ENCODE assay signal across 8 cellular contexts in the genomic region with DNA sequence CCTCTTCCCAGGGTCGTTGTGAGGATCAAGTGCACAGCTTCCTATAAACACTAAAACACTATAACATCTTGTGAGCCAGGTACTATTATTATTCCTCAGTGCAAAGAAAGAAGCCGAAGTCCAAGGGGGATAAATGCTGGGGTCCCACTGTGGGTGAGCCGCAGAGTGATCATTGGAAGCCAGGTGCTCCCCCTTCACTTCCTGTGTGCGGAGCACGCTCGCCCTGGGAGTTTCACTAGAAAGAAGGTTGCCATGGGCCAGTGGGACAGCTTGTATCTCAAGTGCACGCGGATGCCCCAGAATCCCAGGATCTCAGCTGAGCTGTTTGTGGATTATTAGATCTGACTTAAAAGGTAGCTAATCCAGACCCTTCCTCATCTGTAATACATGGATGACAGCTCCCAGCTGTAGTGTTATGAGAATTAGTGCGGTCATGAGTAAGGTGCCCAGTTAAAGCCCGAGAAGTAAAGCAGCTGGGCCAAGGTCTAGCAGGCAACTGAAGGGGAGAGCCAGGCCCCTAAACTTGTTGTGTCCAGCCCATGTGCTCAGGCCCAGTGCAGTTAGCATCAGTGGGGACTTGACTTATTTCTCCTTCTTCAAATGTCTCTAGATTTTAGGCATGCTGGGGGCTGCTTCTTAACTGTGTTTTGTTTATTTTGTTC. TPM values are rescaled to one million over a fixed set of nuclear protein-coding genes. Genes with fewer than 3 reads are reported as not detected.
DNase-seq lines count a peak whose midpoint lies in the region; ATAC-seq, FAIRE-seq and TF ChIP-seq lines count a peak whose summit lies in the region.

No MANE protein-coding gene starts in this region.

- peak overlapping the region; percentile 64 for H3K4me3 ChIP-seq in ectodermal cell (ENCODE audit: insufficient read depth, low read depth, low read length)
- H3K4me3 ChIP-seq in muscle layer of duodenum (ENCODE audit: low read depth in 1 of 2, low read length in 2 of 2) = peak overlapping the region; percentile 72 to 96
- peak overlapping the region in 2 of 3 donors; percentile 64 to 65 for H3K4me3 ChIP-seq in thyroid gland (replicated peaks in 1 of 3)

- no peaks in the 10 kb centered on the region for H3K9me3 ChIP-seq in ectodermal cell (ENCODE audit: control insufficient read depth, low read length)
- no peaks in the 10 kb centered on the region for H3K9me3 ChIP-seq in muscle layer of duodenum (ENCODE audit: control insufficient read depth in 1 of 2, low read length in 2 of 2)
- no peaks in the 10 kb centered on the region for H3K9me3 ChIP-seq in thyroid gland

- DNase-seq in GM12891 (ENCODE audit: insufficient read length, low spot score) (no peak), HK-2 (ENCODE audit: unreplicated experiment) (peak; percentile 35), WTC11 (ENCODE audit: low spot score) (peak; percentile 32), thyroid gland (peak; percentile 12 to 14)

- no peaks in the 10 kb centered on the region for H3K27me3 Mint-ChIP-seq in WTC11 (ENCODE audit: low read depth)

- peaks cover 4% of the 10 kb centered on the region for H3K4me1 ChIP-seq in ectodermal cell (ENCODE audit: control insufficient read depth, insufficient read depth, low read length)
- peaks cover 6 to 14% of the 10 kb centered on the region in 2 donors for H3K4me1 ChIP-seq in muscle layer of duodenum (ENCODE audit: control insufficient read depth in 1 of 2, insufficient read depth in 2 of 2, low read length in 2 of 2)
- H3K4me1 ChIP-seq in thyroid gland = peaks cover 9 to 13% of the 10 kb centered on the region in 2 donors

- H3K36me3 ChIP-seq in ectodermal cell (ENCODE audit: control insufficient read depth, insufficient read depth, low read length) = no peaks in the 10 kb centered on the region
- peaks cover 0 to 5% of the 10 kb centered on the region in 2 donors for H3K36me3 ChIP-seq in muscle layer of duodenum (ENCODE audit: control insufficient read depth in 1 of 2, insufficient read depth in 2 of 2, low read length in 2 of 2)
- peaks cover 3 to 5% of the 10 kb centered on the region in 2 donors for H3K36me3 ChIP-seq in thyroid gland

- H3K4me1 Mint-ChIP-seq in WTC11 = peaks cover 10% of the 10 kb centered on the region

- peaks cover 5% of the 10 kb centered on the region for H3K9me3 Mint-ChIP-seq in WTC11

- peak overlapping the region; percentile 89 for H3K4me3 Mint-ChIP-seq in WTC11

- FAIRE-seq in GM12891 (lab: Jason Lieb, UNC) = no peak

- H3K27ac ChIP-seq in ectodermal cell (ENCODE audit: insufficient read depth, low read depth, low read length, poor library complexity, severe bottlenecking) (no peak overlapping the region), muscle layer of duodenum (ENCODE audit: low read length) (peak overlapping the region; percentile 96), thyroid gland (peak overlapping the region in 1 of 3 donors; percentile 97)

- CTCF ChIA-PET in WTC11 (lab: Charles Lee) = interaction anchor here (1.4 kb wide), 1 partner anchor 24 kb away, joined by 7 read pairs; the partner anchor contains the start of gene TOMM22

- intact Hi-C loops in thyroid gland (cut with DNase I) = no loop called here

- POLR2A ChIA-PET in WTC11 (lab: Charles Lee) = no interaction called here

- ATAC-seq in WTC11 (peak; percentile 15), GM18520 (IDR thresholded peaks at IDR 0.05; ENCODE audit: unreplicated experiment) (no peak), HG02981 (IDR thresholded peaks at IDR 0.05; ENCODE audit: unreplicated experiment) (no peak)

- 29 to 31% methylated on average over 10 of the region's 10 CpGs for WGBS in ectodermal cell, 2 experiments
- WGBS in thyroid gland, 2 donors = 12 to 21% methylated on average over 10 of the region's 10 CpGs

- TF ChIP-seq CTCF in WTC11 (IDR thresholded peaks at IDR 0.05) = no peak
- TF ChIP-seq CTCF in thyroid gland (IDR thresholded peaks at IDR 0.05) = no peak

- peak overlapping the region; percentile 57; the same call in 1 of the 2 replicates for H3K27ac Mint-ChIP-seq in WTC11

- TF ChIP-seq POLR2A in GM12891 (IDR thresholded peaks at IDR 0.05; ENCODE audit: low read depth, low read length) = no peak; the same call in 1 of the 2 replicates
- no peak for TF ChIP-seq POLR2A in thyroid gland (IDR thresholded peaks at IDR 0.05)

- peaks cover 10% of the 10 kb centered on the region for H3K36me3 Mint-ChIP-seq in WTC11

- no peaks in the 10 kb centered on the region for H3K27me3 ChIP-seq in ectodermal cell (ENCODE audit: control insufficient read depth, insufficient read depth, low read length, poor library complexity, severe bottlenecking)
- no peaks in the 10 kb centered on the region for H3K27me3 ChIP-seq in muscle layer of duodenum (ENCODE audit: low read depth, low read length)
- no peaks in the 10 kb centered on the region for H3K27me3 ChIP-seq in thyroid gland

TF ChIP-seq in GM12891, 5 proteins besides CTCF, POLR2A, EP300 and RAD21:
- 0 out of 2 replicates have a peak, but pooled peaks have one; percentile 4 for TF ChIP-seq POLR2AphosphoS5 (IDR thresholded peaks at IDR 0.05; ENCODE audit: low read depth, low read length)
- no peak for TF ChIP-seq PAX5 (IDR thresholded peaks at IDR 0.05; ENCODE audit: insufficient read depth, low read length, severe bottlenecking)

TF ChIP-seq in WTC11, 78 proteins besides CTCF, POLR2A, EP300 and RAD21:
- TF ChIP-seq ZNF263 (CRISPR knock-in tag; IDR thresholded peaks at IDR 0.05; ENCODE audit: low read depth) (0 out of 2 replicates have a peak, but pooled peaks have one; percentile 27), TEAD1 (CRISPR knock-in tag; IDR thresholded peaks at IDR 0.05) (no peak), KAT7 (CRISPR knock-in tag; IDR thresholded peaks at IDR 0.05; ENCODE audit: borderline replicate concordance) (no peak), JAZF1 (CRISPR knock-in tag; IDR thresholded peaks at IDR 0.05) (no peak)

RNA-seq across cellular contexts. Expression of gene CBY1, which starts 0.9 kb away (rescaled TPM):
- 6.9 TPM for polyA plus RNA-seq in GM12891 (2012; ENCODE audit: low read depth, missing spikeins)
- total RNA-seq in WTC11 (2021) = 26.5 to 28.3 TPM (median 28.1 TPM) in 3 replicates
- polyA plus RNA-seq in ectodermal cell (2013, experiment 1 of 4) = 58.8 TPM
- 59.3 TPM for polyA plus RNA-seq in ectodermal cell (2013, experiment 2 of 4)
- polyA plus RNA-seq in ectodermal cell (2013, experiment 3 of 4) = 42.2 TPM
- 47.3 TPM for polyA plus RNA-seq in ectodermal cell (2013, experiment 4 of 4)
- total RNA-seq in thyroid gland = 10 to 100 TPM; 13.6 to 26.0 (median 23.0) TPM

RNA-seq across cellular contexts. Expression of gene FAM227A, which starts 1.2 kb away (rescaled TPM):
- 0.28 TPM for polyA plus RNA-seq in GM12891 (2012; ENCODE audit: low read depth, missing spikeins)
- 3.8 to 6.3 TPM (median 6.0 TPM) in 3 replicates for total RNA-seq in WTC11 (2021)
- 10.0 TPM for polyA plus RNA-seq in ectodermal cell (2013, experiment 1 of 4)
- 13.8 TPM for polyA plus RNA-seq in ectodermal cell (2013, experiment 2 of 4)
- 7.5 TPM for polyA plus RNA-seq in ectodermal cell (2013, experiment 3 of 4)
- polyA plus RNA-seq in ectodermal cell (2013, experiment 4 of 4) = 10.5 TPM
- total RNA-seq in thyroid gland = 10 to 100 TPM in 3 of 4 donors, 1 to 10 TPM in 1; 8.4 to 12.6 (median 10.4) TPM

RNA-seq across cellular contexts. Expression of gene TOMM22, which starts 24.4 kb away (rescaled TPM):
- 74.5 TPM for polyA plus RNA-seq in GM12891 (2012; ENCODE audit: low read depth, missing spikeins)
- total RNA-seq in WTC11 (2021) (131 to 146 TPM (median 135 TPM) in 3 replicates), thyroid gland (10 to 100 TPM; 39.4 to 61.3 (median 45.8) TPM)
- 96.5 TPM for polyA plus RNA-seq in ectodermal cell (2013, experiment 1 of 4)
- polyA plus RNA-seq in ectodermal cell (2013, experiment 2 of 4) = 96.6 TPM
- polyA plus RNA-seq in ectodermal cell (2013, experiment 3 of 4) = 73.4 TPM
- polyA plus RNA-seq in ectodermal cell (2013, experiment 4 of 4) = 81.1 TPM

RNA-seq across cellular contexts. Expression of gene JOSD1, which starts 43.4 kb away (rescaled TPM):
- 30.2 TPM for polyA plus RNA-seq in GM12891 (2012; ENCODE audit: low read depth, missing spikeins)
- total RNA-seq in WTC11 (2021) = 22.2 to 26.2 TPM (median 24.5 TPM) in 3 replicates
- 28.7 TPM for polyA plus RNA-seq in ectodermal cell (2013, experiment 1 of 4)
- polyA plus RNA-seq in ectodermal cell (2013, experiment 2 of 4) = 29.7 TPM
- polyA plus RNA-seq in ectodermal cell (2013, experiment 3 of 4) = 24.7 TPM
- polyA plus RNA-seq in ectodermal cell (2013, experiment 4 of 4) = 29.1 TPM
- total RNA-seq in thyroid gland = 10 to 100 TPM; 46.7 to 76.6 (median 62.2) TPM

RNA-seq across cellular contexts. Expression of gene GTPBP1, which starts 48.4 kb away (rescaled TPM):
- polyA plus RNA-seq in GM12891 (2012; ENCODE audit: low read depth, missing spikeins) = 26.0 TPM
- total RNA-seq in WTC11 (2021) (98.9 to 108 TPM (median 101 TPM) in 3 replicates), thyroid gland (100 to 1,000 TPM in 1 of 4 donors, 10 to 100 TPM in 3; 51.6 to 117 (median 69.6) TPM)
- 64.2 TPM for polyA plus RNA-seq in ectodermal cell (2013, experiment 1 of 4)
- 70.5 TPM for polyA plus RNA-seq in ectodermal cell (2013, experiment 2 of 4)
- polyA plus RNA-seq in ectodermal cell (2013, experiment 3 of 4) = 53.1 TPM
- 60.0 TPM for polyA plus RNA-seq in ectodermal cell (2013, experiment 4 of 4)
